ENCODE assay signal across 10 cellular contexts in the genomic region with DNA sequence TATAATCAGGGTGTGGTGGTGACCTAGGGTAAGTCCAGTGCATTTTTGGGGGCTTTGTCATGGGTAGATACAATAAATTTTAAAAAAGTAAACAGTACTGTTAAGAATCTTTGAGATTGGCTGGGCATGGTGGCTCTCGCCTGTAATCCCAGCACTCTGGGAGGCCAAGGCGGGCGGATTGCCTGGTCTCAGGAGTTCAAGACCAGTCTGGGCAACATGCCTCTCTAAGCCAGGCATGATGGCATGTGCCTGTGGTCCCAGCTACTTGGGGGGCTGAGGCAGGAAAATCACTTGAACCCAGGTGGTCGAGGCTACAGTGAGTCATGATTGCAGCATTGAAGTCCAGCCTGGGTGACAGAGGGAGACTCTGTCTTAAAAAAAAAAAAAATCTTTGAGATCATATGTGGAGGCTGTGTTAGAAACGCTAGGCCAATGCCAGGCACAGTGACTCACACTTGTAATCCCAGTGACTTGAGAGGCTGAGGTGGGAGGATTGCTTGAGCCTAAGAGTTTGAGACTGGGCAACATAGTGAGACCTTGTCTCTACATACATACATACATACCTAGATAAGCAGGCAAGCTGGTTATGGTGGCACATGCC.
DNase-seq lines count a peak whose midpoint lies in the region; ATAC-seq and TF ChIP-seq lines count a peak whose summit lies in the region.
"Had no signal": no experiment of that assay in that cellular context is flagged by ENCODE, and none has a peak within 500 bp of the region (broad histone marks: within the 10 kb centered on the region; RNA-seq: fewer than 3 reads in every experiment).

No MANE protein-coding gene starts in this region.

- CTCF ChIA-PET in activated naive CD4-positive, alpha-beta T cell treated with anti-CD3 and anti-CD28 coated beads for 36 hours (lab: Charles Lee), result interaction anchor here (0.7 to 3.1 kb wide), 9 partner anchors 12 to 578 kb away, joined by 3 to 15 read pairs (median 4); no protein-coding TSS in a partner anchor

- H3K27ac ChIP-seq in RWPE2 (ENCODE audit: poor library complexity, severe bottlenecking), result peak overlapping the region; percentile 94

- H3K27ac Mint-ChIP-seq in activated naive CD4-positive, alpha-beta T cell treated with anti-CD3 and anti-CD28 coated beads for 36 hours, result no peak overlapping the region
- H3K27ac Mint-ChIP-seq: naive thymus-derived CD8-positive, alpha-beta T cell had no signal

- no peaks in the 10 kb centered on the region for H3K9me3 Mint-ChIP-seq in activated naive CD4-positive, alpha-beta T cell treated with anti-CD3 and anti-CD28 coated beads for 36 hours
- H3K9me3 Mint-ChIP-seq: brain; naive thymus-derived CD8-positive, alpha-beta T cell had no signal

- H3K36me3 ChIP-seq in RWPE2 (ENCODE audit: low read depth), result peaks cover 5% of the 10 kb centered on the region; the same call in 1 of the 2 replicates

- H3K4me1 ChIP-seq in RWPE2 (ENCODE audit: insufficient read depth, poor library complexity, severe bottlenecking), result peaks cover 19% of the 10 kb centered on the region

- no peaks in the 10 kb centered on the region for H3K27me3 ChIP-seq in RWPE2 (ENCODE audit: insufficient read depth, poor library complexity, severe bottlenecking)

- DNase-seq in activated naive CD4-positive, alpha-beta T cell treated with anti-CD3 and anti-CD28 coated beads for 36 hours, result peak; percentile 65
- DNase-seq in activated naive CD4-positive, alpha-beta T cell treated with anti-CD3 and anti-CD28 coated beads, Interleukin-2, amount 50 U/mL, for 16 hours, result no peak
- DNase-seq in RWPE2 (ENCODE audit: low spot score) (no peak), NCI-H146 treated with DMSO at 0.1 percent for 48 hours (lab: John Stamatoyannopoulos, UW; ENCODE audit: unreplicated experiment) (no peak), NCI-H524 treated with DMSO at 0.1 percent for 48 hours (lab: John Stamatoyannopoulos, UW) (no peak), G401 (ENCODE audit: low spot score) (no peak)
- DNase-seq in stimulated activated naive CD8-positive, alpha-beta T cell treated with anti-CD3 and anti-CD28 coated beads, Interleukin-15, Interleukin-2, amounts not matched to agents 100 U/mL and 50 U/mL, for 24 hours, result peak; percentile 43

- in situ Hi-C loops in G401 (cut with HindIII; ENCODE audit: low sequenced_read_pairs), result no loop called here

- intact Hi-C loops in activated naive CD4-positive, alpha-beta T cell treated with anti-CD3 and anti-CD28 coated beads for 36 hours (cut with micrococcal nuclease), result loop anchor here (1.0 to 5.0 kb wide), 11 partner anchors 8 to 308 kb away; partner anchors contain the start of gene HIF1A

- peaks cover 30% of the 10 kb centered on the region for H3K4me1 Mint-ChIP-seq in activated naive CD4-positive, alpha-beta T cell treated with anti-CD3 and anti-CD28 coated beads for 36 hours (ENCODE audit: low read depth)

- TF ChIP-seq CTCF in RWPE2 (IDR thresholded peaks at IDR 0.05; ENCODE audit: poor library complexity, severe bottlenecking), result no peak

- H3K4me3 Mint-ChIP-seq in activated naive CD4-positive, alpha-beta T cell treated with anti-CD3 and anti-CD28 coated beads for 36 hours, result peak overlapping the region; percentile 26
- H3K4me3 Mint-ChIP-seq: brain had no signal

- ATAC-seq in RWPE2 (ENCODE audit: low read depth) (peak; percentile 2; the same call in 1 of the 3 replicates), esophagus mucosa (peak; percentile 38)
- peak; percentile 45 for ATAC-seq in stimulated activated naive CD8-positive, alpha-beta T cell treated with anti-CD3 and anti-CD28 coated beads, Interleukin-15, Interleukin-2, amounts not matched to agents 100 U/mL and 50 U/mL, for 24 hours

- no peak overlapping the region for H3K4me3 ChIP-seq in RWPE2 (ENCODE audit: severe bottlenecking)

- H3K36me3 Mint-ChIP-seq in activated naive CD4-positive, alpha-beta T cell treated with anti-CD3 and anti-CD28 coated beads for 36 hours (ENCODE audit: low read depth), result peaks cover 14% of the 10 kb centered on the region
- H3K36me3 Mint-ChIP-seq: brain had no signal

- no peaks in the 10 kb centered on the region for H3K27me3 Mint-ChIP-seq in activated naive CD4-positive, alpha-beta T cell treated with anti-CD3 and anti-CD28 coated beads for 36 hours (ENCODE audit: low read depth)
- H3K27me3 Mint-ChIP-seq: naive thymus-derived CD8-positive, alpha-beta T cell had no signal

- H3K9me3 ChIP-seq in RWPE2 (ENCODE audit: severe bottlenecking), result no peaks in the 10 kb centered on the region

Comparison
In these comparisons a context has a peak if more than half of its experiments do, and no peak if none do; other contexts are left out.
1. DNase-seq: peak in activated naive CD4-positive, alpha-beta T cell treated with anti-CD3 and anti-CD28 coated beads for 36 hours (single experiment) and stimulated activated naive CD8-positive, alpha-beta T cell treated with anti-CD3 and anti-CD28 coated beads, Interleukin-15, Interleukin-2, amounts not matched to agents 100 U/mL and 50 U/mL, for 24 hours (single experiment); none in activated naive CD4-positive, alpha-beta T cell treated with anti-CD3 and anti-CD28 coated beads, Interleukin-2, amount 50 U/mL, for 16 hours (single experiment), RWPE2 (single experiment), NCI-H146 treated with DMSO at 0.1 percent for 48 hours (single experiment), NCI-H524 treated with DMSO at 0.1 percent for 48 hours (single experiment) and G401 (single experiment).
2. Peak in every context shown above with its lines, with median percentiles within 50 percentile points of each other: ATAC-seq.